ENCODE assay signal across 1 cellular context in the genomic region with DNA sequence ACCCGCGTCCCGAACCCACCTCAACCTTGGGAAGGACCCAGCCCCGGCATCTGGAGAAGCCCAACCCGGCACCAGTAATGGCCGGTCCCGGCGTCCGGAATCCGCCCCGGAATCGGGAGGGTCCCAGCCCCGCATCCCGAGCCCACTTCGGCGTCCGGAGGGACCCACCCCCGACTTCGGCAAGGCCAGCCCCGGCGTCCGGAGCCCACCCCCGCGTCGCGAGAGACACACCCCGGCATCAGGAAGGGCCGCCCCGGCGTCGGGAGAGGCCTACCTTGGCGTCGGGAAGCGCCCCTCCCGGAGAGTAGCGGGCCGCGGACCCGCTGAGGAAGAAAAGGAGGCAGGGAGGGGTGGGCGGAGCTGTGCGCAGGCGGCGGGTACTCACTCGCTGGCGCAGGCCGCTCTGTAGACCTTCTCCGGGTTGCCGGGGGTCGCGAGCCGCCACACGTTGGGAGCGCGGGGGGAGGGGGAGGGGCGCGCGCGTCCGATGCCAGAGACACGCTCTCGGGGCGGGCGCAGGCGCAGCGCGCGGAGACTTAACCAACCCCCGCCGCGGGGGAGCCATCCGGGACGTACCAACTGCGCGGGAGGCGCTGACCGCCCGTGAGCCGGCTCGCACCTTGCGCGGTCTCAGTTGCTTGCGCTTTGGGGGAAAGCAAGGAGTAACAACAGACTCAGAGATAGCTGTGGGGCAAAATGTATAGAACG.
TF ChIP-seq lines count a peak whose summit lies in the region.

Gene UIMC1 (minus strand): TSS at position 515 of the 708 bp plus-strand sequence. CDS start 24,164 bp downstream, outside the sequence.

TF ChIP-seq in K562, 482 proteins besides CTCF, POLR2A, EP300 and RAD21 (continued from another document and continues in another):
- TF ChIP-seq TAL1 (IDR thresholded peaks at IDR 0.05) (no peak), BMI1 (IDR thresholded peaks at IDR 0.05; ENCODE audit: low read length) (0 out of 2 replicates have a peak, but pooled peaks have one; percentile 15), GTF3C2 (IDR thresholded peaks at IDR 0.05; ENCODE audit: borderline replicate concordance, extremely low read depth, insufficient read length) (no peak), ETV5 (CRISPR knock-in tag; IDR thresholded peaks at IDR 0.05; ENCODE audit: low read depth) (peak; percentile 79; the same call in 1 of the 2 replicates), NCOR1 (IDR thresholded peaks at IDR 0.05) (no peak; the same call in none of the 2 replicates), GTF2F1 (IDR thresholded peaks at IDR 0.05; ENCODE audit: low read depth, low read length) (no peak), ZKSCAN8 (CRISPR knock-in tag; IDR thresholded peaks at IDR 0.05) (no peak), ZNF695 (CRISPR knock-in tag; IDR thresholded peaks at IDR 0.05) (no peak), EP400 (IDR thresholded peaks at IDR 0.05) (peak; percentile 89), HCFC1 (IDR thresholded peaks at IDR 0.05; ENCODE audit: low read depth, low read length) (peak; percentile 55; the same call in 1 of the 2 replicates), ZFP1 (CRISPR knock-in tag; IDR thresholded peaks at IDR 0.05) (no peak), ZNF217 (CRISPR knock-in tag; IDR thresholded peaks at IDR 0.05) (no peak), E2F3 (CRISPR knock-in tag; IDR thresholded peaks at IDR 0.05) (no peak), ZNF766 (CRISPR knock-in tag; conservative IDR thresholded peaks at IDR 0.05) (no peak), ZNF398 (CRISPR knock-in tag; IDR thresholded peaks at IDR 0.05) (no peak), SRSF7 (optimal IDR thresholded peaks at IDR 0.05; ENCODE audit: low read depth, low read length) (no peak), TCF7 (IDR thresholded peaks at IDR 0.05; ENCODE audit: borderline replicate concordance) (no peak), ZNF407 (IDR thresholded peaks at IDR 0.05; ENCODE audit: low read depth) (no peak), ARHGAP35 (IDR thresholded peaks at IDR 0.05; ENCODE audit: partially characterized antibody) (no peak), NELFE (IDR thresholded peaks at IDR 0.05; ENCODE audit: insufficient read depth, insufficient read length) (no peak), NFIC (IDR thresholded peaks at IDR 0.05) (peak; percentile 35; the same call in 1 of the 2 replicates)
- TF ChIP-seq, protein P1, sequence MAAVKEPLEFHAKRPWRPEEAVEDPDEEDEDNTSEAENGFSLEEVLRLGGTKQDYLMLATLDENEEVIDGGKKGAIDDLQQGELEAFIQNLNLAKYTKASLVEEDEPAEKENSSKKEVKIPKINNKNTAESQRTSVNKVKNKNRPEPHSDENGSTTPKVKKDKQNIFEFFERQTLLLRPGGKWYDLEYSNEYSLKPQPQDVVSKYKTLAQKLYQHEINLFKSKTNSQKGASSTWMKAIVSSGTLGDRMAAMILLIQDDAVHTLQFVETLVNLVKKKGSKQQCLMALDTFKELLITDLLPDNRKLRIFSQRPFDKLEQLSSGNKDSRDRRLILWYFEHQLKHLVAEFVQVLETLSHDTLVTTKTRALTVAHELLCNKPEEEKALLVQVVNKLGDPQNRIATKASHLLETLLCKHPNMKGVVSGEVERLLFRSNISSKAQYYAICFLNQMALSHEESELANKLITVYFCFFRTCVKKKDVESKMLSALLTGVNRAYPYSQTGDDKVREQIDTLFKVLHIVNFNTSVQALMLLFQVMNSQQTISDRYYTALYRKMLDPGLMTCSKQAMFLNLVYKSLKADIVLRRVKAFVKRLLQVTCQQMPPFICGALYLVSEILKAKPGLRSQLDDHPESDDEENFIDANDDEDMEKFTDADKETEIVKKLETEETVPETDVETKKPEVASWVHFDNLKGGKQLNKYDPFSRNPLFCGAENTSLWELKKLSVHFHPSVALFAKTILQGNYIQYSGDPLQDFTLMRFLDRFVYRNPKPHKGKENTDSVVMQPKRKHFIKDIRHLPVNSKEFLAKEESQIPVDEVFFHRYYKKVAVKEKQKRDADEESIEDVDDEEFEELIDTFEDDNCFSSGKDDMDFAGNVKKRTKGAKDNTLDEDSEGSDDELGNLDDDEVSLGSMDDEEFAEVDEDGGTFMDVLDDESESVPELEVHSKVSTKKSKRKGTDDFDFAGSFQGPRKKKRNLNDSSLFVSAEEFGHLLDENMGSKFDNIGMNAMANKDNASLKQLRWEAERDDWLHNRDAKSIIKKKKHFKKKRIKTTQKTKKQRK (IDR thresholded peaks at IDR 0.05; ENCODE audit: borderline replicate concordance, low read depth, low read length), result no peak; the same call in 1 of the 2 replicates
- TF ChIP-seq, protein P2, sequence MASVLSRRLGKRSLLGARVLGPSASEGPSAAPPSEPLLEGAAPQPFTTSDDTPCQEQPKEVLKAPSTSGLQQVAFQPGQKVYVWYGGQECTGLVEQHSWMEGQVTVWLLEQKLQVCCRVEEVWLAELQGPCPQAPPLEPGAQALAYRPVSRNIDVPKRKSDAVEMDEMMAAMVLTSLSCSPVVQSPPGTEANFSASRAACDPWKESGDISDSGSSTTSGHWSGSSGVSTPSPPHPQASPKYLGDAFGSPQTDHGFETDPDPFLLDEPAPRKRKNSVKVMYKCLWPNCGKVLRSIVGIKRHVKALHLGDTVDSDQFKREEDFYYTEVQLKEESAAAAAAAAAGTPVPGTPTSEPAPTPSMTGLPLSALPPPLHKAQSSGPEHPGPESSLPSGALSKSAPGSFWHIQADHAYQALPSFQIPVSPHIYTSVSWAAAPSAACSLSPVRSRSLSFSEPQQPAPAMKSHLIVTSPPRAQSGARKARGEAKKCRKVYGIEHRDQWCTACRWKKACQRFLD (CRISPR knock-in tag; IDR thresholded peaks at IDR 0.05), result peak; percentile 63; the same call in 1 of the 2 replicates
- TF ChIP-seq, protein P3, sequence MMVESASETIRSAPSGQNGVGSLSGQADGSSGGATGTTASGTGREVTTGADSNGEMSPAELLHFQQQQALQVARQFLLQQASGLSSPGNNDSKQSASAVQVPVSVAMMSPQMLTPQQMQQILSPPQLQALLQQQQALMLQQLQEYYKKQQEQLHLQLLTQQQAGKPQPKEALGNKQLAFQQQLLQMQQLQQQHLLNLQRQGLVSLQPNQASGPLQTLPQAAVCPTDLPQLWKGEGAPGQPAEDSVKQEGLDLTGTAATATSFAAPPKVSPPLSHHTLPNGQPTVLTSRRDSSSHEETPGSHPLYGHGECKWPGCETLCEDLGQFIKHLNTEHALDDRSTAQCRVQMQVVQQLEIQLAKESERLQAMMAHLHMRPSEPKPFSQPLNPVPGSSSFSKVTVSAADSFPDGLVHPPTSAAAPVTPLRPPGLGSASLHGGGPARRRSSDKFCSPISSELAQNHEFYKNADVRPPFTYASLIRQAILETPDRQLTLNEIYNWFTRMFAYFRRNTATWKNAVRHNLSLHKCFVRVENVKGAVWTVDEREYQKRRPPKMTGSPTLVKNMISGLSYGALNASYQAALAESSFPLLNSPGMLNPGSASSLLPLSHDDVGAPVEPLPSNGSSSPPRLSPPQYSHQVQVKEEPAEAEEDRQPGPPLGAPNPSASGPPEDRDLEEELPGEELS (CRISPR knock-in tag; IDR thresholded peaks at IDR 0.05; ENCODE audit: borderline replicate concordance), result peak; percentile 26; the same call in 1 of the 2 replicates
